In genomic region chr1:2031546-2032540, GRCh38 we compare ENCODE assay signal across 22 cellular contexts. TPM values are rescaled to one million over a fixed set of nuclear protein-coding genes. Genes with fewer than 3 reads are reported as not detected.
"Had no signal": no experiment of that assay in that cellular context is flagged by ENCODE, and none has a peak within 500 bp of the region (broad histone marks: within the 10 kb centered on the region; RNA-seq: fewer than 3 reads in every experiment).

No MANE protein-coding gene starts in this region.

- H3K4me3 ChIP-seq: esophagus squamous epithelium, pancreas, skin epidermis, stomach, thyroid gland had no signal

- H3K36me3 ChIP-seq: esophagus squamous epithelium, pancreas, stomach, thyroid gland had no signal

- H3K27ac ChIP-seq: esophagus squamous epithelium, pancreas, skin epidermis, stomach, thyroid gland, VCaP had no signal

- DNase-seq: activated CD4-positive, alpha-beta T cell treated with anti-CD3 and anti-CD28 coated beads for 48 hours; activated naive CD4-positive, alpha-beta T cell treated with anti-CD3 and anti-CD28 coated beads, Interleukin-2, amount 10 ng/mL, durations not matched to agents 7 days and 5 days; activated T-cell treated with anti-CD3 and anti-CD28 coated beads for 4 hours; esophagus squamous epithelium; foreskin fibroblast; glutamatergic neuron; islet precursor cell; mesendoderm; pancreas; stomach; T-helper 9 cell; thyroid gland had no signal

- FAIRE-seq: pancreas, urothelium cell line had no signal

- H3K4me1 Mint-ChIP-seq: activated T-helper 17 cell treated with anti-CD3 and anti-CD28 coated beads, Interleukin-2, amount 50 U/mL, for 72 hours had no signal

- H3K4me3 Mint-ChIP-seq: activated naive CD4-positive, alpha-beta T cell treated with anti-CD3 and anti-CD28 coated beads, Interleukin-2, amount 10 ng/mL, durations not matched to agents 7 days and 5 days; activated T-helper 17 cell treated with anti-CD3 and anti-CD28 coated beads, Interleukin-2, amount 50 U/mL, for 72 hours; brain had no signal

- H3K9me3 Mint-ChIP-seq: activated naive CD4-positive, alpha-beta T cell treated with anti-CD3 and anti-CD28 coated beads, Interleukin-2, amount 10 ng/mL, durations not matched to agents 7 days and 5 days; activated T-helper 17 cell treated with anti-CD3 and anti-CD28 coated beads, Interleukin-2, amount 50 U/mL, for 72 hours had no signal

- H3K27me3 ChIP-seq: pancreas, thyroid gland had no signal

- H3K4me1 ChIP-seq: esophagus squamous epithelium, pancreas, stomach, thyroid gland had no signal

- H3K9me3 ChIP-seq: esophagus squamous epithelium, pancreas, stomach, thyroid gland had no signal

- ATAC-seq: activated T-helper 17 cell treated with anti-CD3 and anti-CD28 coated beads, Interleukin-2, amount 50 U/mL, for 72 hours; pancreas had no signal

- H3K27ac Mint-ChIP-seq: activated naive CD4-positive, alpha-beta T cell treated with anti-CD3 and anti-CD28 coated beads, Interleukin-2, amount 10 ng/mL, durations not matched to agents 7 days and 5 days; activated T-helper 17 cell treated with anti-CD3 and anti-CD28 coated beads, Interleukin-2, amount 50 U/mL, for 72 hours had no signal

- H3K27me3 Mint-ChIP-seq: activated T-helper 17 cell treated with anti-CD3 and anti-CD28 coated beads, Interleukin-2, amount 50 U/mL, for 72 hours had no signal

- H3K36me3 Mint-ChIP-seq: activated naive CD4-positive, alpha-beta T cell treated with anti-CD3 and anti-CD28 coated beads, Interleukin-2, amount 10 ng/mL, durations not matched to agents 7 days and 5 days; brain had no signal

RNA-seq across cellular contexts. Expression of gene GABRD, which starts 12.7 kb away (rescaled TPM):
- total RNA-seq: activated CD8-positive, alpha-beta memory T cell treated with anti-CD3 and anti-CD28 coated beads for 36 hours; activated T-helper 17 cell treated with anti-CD3 and anti-CD28 coated beads, Interleukin-2, amount 50 U/mL, for 72 hours; chondrocyte; liver; renal cortical epithelial cell had no signal

RNA-seq across cellular contexts. Expression of gene CFAP74, which starts 28.3 kb away (rescaled TPM):
- total RNA-seq: activated CD8-positive, alpha-beta memory T cell treated with anti-CD3 and anti-CD28 coated beads for 36 hours; activated T-helper 17 cell treated with anti-CD3 and anti-CD28 coated beads, Interleukin-2, amount 50 U/mL, for 72 hours; chondrocyte; dermis microvascular lymphatic vessel endothelial cell; esophagus squamous epithelium; pancreas; renal cortical epithelial cell had no signal
- polyA plus RNA-seq: stomach had no signal
